In the genomic region with DNA sequence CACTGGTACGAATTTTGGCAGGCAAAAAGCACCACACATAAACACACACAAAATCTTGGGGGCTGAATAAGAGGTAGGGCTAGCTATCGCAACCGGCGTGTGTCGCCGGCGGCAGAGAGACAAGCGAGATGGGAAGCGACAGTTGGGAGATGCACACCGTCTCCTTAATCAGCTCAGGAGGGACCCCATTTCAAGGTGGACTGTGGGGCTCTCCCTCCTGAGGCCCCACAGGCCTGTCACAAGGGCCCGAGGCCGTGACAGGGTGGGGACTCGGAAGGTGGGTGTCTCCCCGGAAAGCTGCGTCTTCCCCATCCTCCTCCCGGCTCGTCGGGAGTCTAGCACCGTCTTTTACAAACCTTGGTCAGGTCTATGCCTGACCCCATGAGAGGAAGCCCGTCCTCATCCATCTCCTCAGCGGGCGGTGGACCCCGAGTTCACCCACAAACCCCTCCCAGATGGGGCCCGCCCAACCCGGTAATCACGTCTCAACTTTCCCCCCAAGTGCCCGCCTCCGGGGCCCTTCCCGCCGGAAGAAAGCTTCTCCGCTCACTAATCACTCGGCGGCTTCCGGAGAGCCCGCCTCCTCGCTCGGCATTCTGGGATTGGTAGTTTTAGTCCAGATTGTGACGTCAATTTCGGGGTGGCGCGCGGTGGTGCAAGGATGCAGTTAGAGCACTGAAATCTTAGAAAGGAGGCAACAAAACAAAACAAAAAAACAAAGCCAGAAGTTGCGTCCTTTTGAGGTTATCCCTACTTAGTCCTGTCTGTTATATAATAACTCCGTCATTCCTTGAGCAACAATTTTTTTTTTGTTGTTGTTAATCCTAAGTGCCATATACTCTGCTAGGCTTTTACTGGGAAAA, we compare ENCODE assay signal across 8 cellular contexts. TPM values are rescaled to one million over a fixed set of nuclear protein-coding genes. Genes with fewer than 3 reads are reported as not detected.
A peak's percentile ranks its signal among the peaks of the same experiment; 100 is the strongest.
DNase-seq lines count a peak whose midpoint lies in the region; ATAC-seq, FAIRE-seq and TF ChIP-seq lines count a peak whose summit lies in the region.

Gene WASHC3 (minus strand): TSS at position 436 of the 863 bp plus-strand sequence. CDS start 29 bp downstream, at position 407.

- TF ChIP-seq POLR2A in GM18505 (IDR thresholded peaks at IDR 0.05; ENCODE audit: borderline replicate concordance, extremely low read depth, insufficient read depth, insufficient read length) (peak; percentile 76), uterus (IDR thresholded peaks at IDR 0.05) (peak; percentile 72 to 89)

- H3K4me3 Mint-ChIP-seq in astrocyte (ENCODE audit: unreplicated experiment) = peak within 1 kb of the TSS; percentile 96

- peak within 1 kb of the TSS; percentile 88 for H3K4me2 ChIP-seq in astrocyte (ENCODE audit: low read length)

- peak within 1 kb of the TSS; percentile 91 for H3K27ac Mint-ChIP-seq in astrocyte (ENCODE audit: unreplicated experiment)

- peaks cover 4% of the 10 kb centered on the region for H3K79me2 ChIP-seq in astrocyte (ENCODE audit: insufficient read depth, low read length)

- peak within 1 kb of the TSS; percentile 89 for H3K9ac ChIP-seq in astrocyte (ENCODE audit: low read length)

- H3K27me3 ChIP-seq in astrocyte (ENCODE audit: insufficient read depth, low read length) (no peaks in the 10 kb centered on the region), right cardiac atrium (ENCODE audit: control insufficient read depth, insufficient read depth) (no peaks in the 10 kb centered on the region), uterus (no peaks in the 10 kb centered on the region)

- peak within 1 kb of the TSS; percentile 77 for H3K4me3 ChIP-seq in astrocyte (ENCODE audit: insufficient read depth, low read depth, low read length)
- H3K4me3 ChIP-seq in right cardiac atrium (ENCODE audit: low read length) = peak within 1 kb of the TSS; percentile 96
- H3K4me3 ChIP-seq in uterus = peak within 1 kb of the TSS; percentile 58 to 76

- H3K27me3 Mint-ChIP-seq in astrocyte (ENCODE audit: low read depth, unreplicated experiment) = no peaks in the 10 kb centered on the region

- H3K27ac ChIP-seq in astrocyte (ENCODE audit: low read depth, low read length) (peak within 1 kb of the TSS; percentile 75), right cardiac atrium (ENCODE audit: low read length) (peak within 1 kb of the TSS; percentile 82), uterus (peak within 1 kb of the TSS; percentile 89 to 92)

- H3K36me3 Mint-ChIP-seq in astrocyte (ENCODE audit: low read depth, unreplicated experiment) = peaks cover under 1% of the 10 kb centered on the region

- H3K9me3 ChIP-seq in astrocyte (ENCODE audit: insufficient read depth, low read depth, low read length) = no peaks in the 10 kb centered on the region
- no peaks in the 10 kb centered on the region for H3K9me3 ChIP-seq in right cardiac atrium (ENCODE audit: control insufficient read depth, low read length)
- no peaks in the 10 kb centered on the region for H3K9me3 ChIP-seq in uterus

- DNase-seq in NCI-H2029 (lab: John Stamatoyannopoulos, UW) = peak; percentile 92
- DNase-seq in T-helper 22 cell (ENCODE audit: low read depth) = peak; percentile 90
- DNase-seq in astrocyte (ENCODE audit: low read depth) = peak; percentile 85
- peak; percentile 97 to 98 (median 97) for DNase-seq in right cardiac atrium
- peak; percentile 72 for DNase-seq in pulmonary artery endothelial cell (ENCODE audit: low read depth, low spot score)
- peak; percentile 96 to 97 for DNase-seq in uterus

- TF ChIP-seq CTCF in astrocyte (IDR thresholded peaks at IDR 0.05; ENCODE audit: insufficient read depth, low read depth, low read length) (no peak), uterus (IDR thresholded peaks at IDR 0.05) (peak in 1 of 4 experiments; percentile 23)

- H3K4me1 Mint-ChIP-seq in astrocyte (ENCODE audit: low read depth, unreplicated experiment) = no peaks in the 10 kb centered on the region

- WGBS in right cardiac atrium = 2% methylated on average over 44 of the region's 44 CpGs

- no peak for FAIRE-seq in astrocyte (lab: Jason Lieb, UNC)

- H3K4me1 ChIP-seq in astrocyte (ENCODE audit: insufficient read depth, low read length) = no peaks in the 10 kb centered on the region
- H3K4me1 ChIP-seq in right cardiac atrium (ENCODE audit: control insufficient read depth, insufficient read depth, low read length) = no peaks in the 10 kb centered on the region
- no peaks in the 10 kb centered on the region for H3K4me1 ChIP-seq in uterus

- no peaks in the 10 kb centered on the region for H3K36me3 ChIP-seq in astrocyte (ENCODE audit: insufficient read depth, low read length)
- H3K36me3 ChIP-seq in uterus = no peaks in the 10 kb centered on the region

- H2AFZ ChIP-seq in astrocyte (ENCODE audit: low read depth, low read length) = peak within 1 kb of the TSS; percentile 93

- H4K20me1 ChIP-seq in astrocyte (ENCODE audit: insufficient read depth, low read length) = no peaks in the 10 kb centered on the region

- intact Hi-C loops in right cardiac atrium (cut with DNase I) (no loop called here), uterus (cut with DNase I; ENCODE audit: low total_unique reads) (no loop called here)

- peak; percentile 94 for ATAC-seq in GM18505 (IDR thresholded peaks at IDR 0.05; ENCODE audit: unreplicated experiment)
- peak; percentile 96 for ATAC-seq in HG02973 (IDR thresholded peaks at IDR 0.05; ENCODE audit: unreplicated experiment)
- ATAC-seq in right cardiac atrium = peak; percentile 100

- no peaks in the 10 kb centered on the region for H3K9me3 Mint-ChIP-seq in astrocyte (ENCODE audit: unreplicated experiment)

RNA-seq across cellular contexts. Expression of gene WASHC3, which starts in this region (rescaled TPM):
- total RNA-seq in astrocyte = 22.6 and 26.5 TPM in 2 replicates
- 10 to 100 TPM; 35.3 to 43.7 (median 36.7) TPM for total RNA-seq in right cardiac atrium
- 57.7 TPM for polyA plus RNA-seq in right cardiac atrium
- total RNA-seq in pulmonary artery endothelial cell = 57.1 and 58.4 TPM in 2 replicates
- total RNA-seq in uterus = 10 to 100 TPM; 36.5 to 59.9 (median 49.3) TPM

Comparison
In these comparisons a context has a peak if more than half of its experiments do, and no peak if none do; other contexts are left out.
1. Peak in every context shown above with its lines: DNase-seq, ATAC-seq, H3K4me3 ChIP-seq and H3K27ac ChIP-seq.